Comparison of ENCODE assay signal across 8 cellular contexts in genomic region chr19:1264801-1265610, GRCh38. TPM values are rescaled to one million over a fixed set of nuclear protein-coding genes. Genes with fewer than 3 reads are reported as not detected.
DNase-seq lines count a peak whose midpoint lies in the region; ATAC-seq lines count a peak whose summit lies in the region.

No MANE protein-coding gene starts in this region.

- intact Hi-C loops in left ventricle myocardium superior (cut with micrococcal nuclease), result no loop called here

- H3K4me1 Mint-ChIP-seq in stimulated activated naive CD8-positive, alpha-beta T cell treated with anti-CD3 and anti-CD28 coated beads, Interleukin-15, Interleukin-2, amounts not matched to agents 100 ng/mL and 50 ng/mL, for 24 hours (ENCODE audit: low read depth), result peaks cover 67% of the 10 kb centered on the region
- H3K4me1 Mint-ChIP-seq in activated T-helper 17 cell treated with anti-CD3 and anti-CD28 coated beads, Interleukin-2, amount 50 U/mL, for 72 hours, result peaks cover 16% of the 10 kb centered on the region

- H3K4me3 ChIP-seq in skeletal muscle cell (ENCODE audit: low read depth, low read length), result no peak overlapping the region

- peaks cover 7% of the 10 kb centered on the region for H3K36me3 Mint-ChIP-seq in stimulated activated naive CD8-positive, alpha-beta T cell treated with anti-CD3 and anti-CD28 coated beads, Interleukin-15, Interleukin-2, amounts not matched to agents 100 ng/mL and 50 ng/mL, for 24 hours (ENCODE audit: low read depth)
- H3K36me3 Mint-ChIP-seq in activated T-helper 17 cell treated with anti-CD3 and anti-CD28 coated beads, Interleukin-2, amount 50 U/mL, for 72 hours (ENCODE audit: low read depth), result peaks cover 22% of the 10 kb centered on the region

- no peaks in the 10 kb centered on the region for H3K9me3 Mint-ChIP-seq in stimulated activated naive CD8-positive, alpha-beta T cell treated with anti-CD3 and anti-CD28 coated beads, Interleukin-15, Interleukin-2, amounts not matched to agents 100 ng/mL and 50 ng/mL, for 24 hours
- H3K9me3 Mint-ChIP-seq in activated T-helper 17 cell treated with anti-CD3 and anti-CD28 coated beads, Interleukin-2, amount 50 U/mL, for 72 hours, result no peaks in the 10 kb centered on the region

- no peak overlapping the region for H3K27ac Mint-ChIP-seq in stimulated activated naive CD8-positive, alpha-beta T cell treated with anti-CD3 and anti-CD28 coated beads, Interleukin-15, Interleukin-2, amounts not matched to agents 100 ng/mL and 50 ng/mL, for 24 hours
- peak overlapping the region; percentile 4 for H3K27ac Mint-ChIP-seq in activated T-helper 17 cell treated with anti-CD3 and anti-CD28 coated beads, Interleukin-2, amount 50 U/mL, for 72 hours

- no peaks in the 10 kb centered on the region for H3K27me3 Mint-ChIP-seq in stimulated activated naive CD8-positive, alpha-beta T cell treated with anti-CD3 and anti-CD28 coated beads, Interleukin-15, Interleukin-2, amounts not matched to agents 100 ng/mL and 50 ng/mL, for 24 hours
- H3K27me3 Mint-ChIP-seq in activated T-helper 17 cell treated with anti-CD3 and anti-CD28 coated beads, Interleukin-2, amount 50 U/mL, for 72 hours, result no peaks in the 10 kb centered on the region

- H3K4me3 Mint-ChIP-seq in stimulated activated naive CD8-positive, alpha-beta T cell treated with anti-CD3 and anti-CD28 coated beads, Interleukin-15, Interleukin-2, amounts not matched to agents 100 ng/mL and 50 ng/mL, for 24 hours, result peak overlapping the region; percentile 52
- H3K4me3 Mint-ChIP-seq in activated T-helper 17 cell treated with anti-CD3 and anti-CD28 coated beads, Interleukin-2, amount 50 U/mL, for 72 hours, result peak overlapping the region; percentile 52

- DNase-seq in stimulated activated naive CD8-positive, alpha-beta T cell treated with anti-CD3 and anti-CD28 coated beads, Interleukin-15, Interleukin-2, amounts not matched to agents 100 U/mL and 50 U/mL, for 24 hours, result no peak
- DNase-seq in left ventricle myocardium superior (peak; percentile 79), skeletal muscle cell (ENCODE audit: low read depth) (peak; percentile 54), DMS153 treated with DMSO at 0.1 percent for 48 hours (lab: John Stamatoyannopoulos, UW; ENCODE audit: unreplicated experiment) (no peak)
- no peak for DNase-seq in stimulated activated CD4-positive, alpha-beta T cell treated with anti-CD3 and anti-CD28 coated beads, Interleukin-2, amount 100 ng/mL, for 48 hours

- no peak for ATAC-seq in stimulated activated naive CD8-positive, alpha-beta T cell treated with anti-CD3 and anti-CD28 coated beads, Interleukin-15, Interleukin-2, amounts not matched to agents 100 U/mL and 50 U/mL, for 24 hours
- ATAC-seq in activated T-helper 17 cell treated with anti-CD3 and anti-CD28 coated beads, Interleukin-2, amount 50 U/mL, for 72 hours (replicated peaks), result no peak
- ATAC-seq in left ventricle myocardium superior (peak; percentile 2), GM18519 (IDR thresholded peaks at IDR 0.05; ENCODE audit: low FRiP score, unreplicated experiment) (no peak)

RNA-seq across cellular contexts. Expression of gene CIRBP, which starts 4.1 kb away (rescaled TPM):
- 100 to 1,000 TPM; 150 to 172 TPM for total RNA-seq in activated T-helper 17 cell treated with anti-CD3 and anti-CD28 coated beads, Interleukin-2, amount 50 U/mL, for 72 hours
- total RNA-seq in left ventricle myocardium superior, result 248 TPM

RNA-seq across cellular contexts. Expression of gene FAM174C, which starts 10.3 kb away (rescaled TPM):
- 10 to 100 TPM; 52.9 to 85.9 TPM for total RNA-seq in activated T-helper 17 cell treated with anti-CD3 and anti-CD28 coated beads, Interleukin-2, amount 50 U/mL, for 72 hours
- 13.1 TPM for total RNA-seq in left ventricle myocardium superior

RNA-seq across cellular contexts. Expression of gene MIDN, which starts 16.6 kb away (rescaled TPM):
- 10 to 100 TPM; 51.4 to 56.8 TPM for total RNA-seq in activated T-helper 17 cell treated with anti-CD3 and anti-CD28 coated beads, Interleukin-2, amount 50 U/mL, for 72 hours
- total RNA-seq in left ventricle myocardium superior, result 59.7 TPM

RNA-seq across cellular contexts. Expression of gene EFNA2, which starts 20.7 kb away (rescaled TPM):
- total RNA-seq in activated T-helper 17 cell treated with anti-CD3 and anti-CD28 coated beads, Interleukin-2, amount 50 U/mL, for 72 hours, result not detected
- not detected for total RNA-seq in left ventricle myocardium superior

RNA-seq across cellular contexts. Expression of gene ATP5F1D, which starts 23.5 kb away (rescaled TPM):
- total RNA-seq in activated T-helper 17 cell treated with anti-CD3 and anti-CD28 coated beads, Interleukin-2, amount 50 U/mL, for 72 hours, result 100 to 1,000 TPM; 148 to 210 TPM
- 686 TPM for total RNA-seq in left ventricle myocardium superior

Comparison
In these comparisons a context has a peak if more than half of its experiments do, and no peak if none do; other contexts are left out.
1. DNase-seq: peak in left ventricle myocardium superior (single experiment) and skeletal muscle cell (single experiment); none in stimulated activated naive CD8-positive, alpha-beta T cell treated with anti-CD3 and anti-CD28 coated beads, Interleukin-15, Interleukin-2, amounts not matched to agents 100 U/mL and 50 U/mL, for 24 hours (single experiment), stimulated activated CD4-positive, alpha-beta T cell treated with anti-CD3 and anti-CD28 coated beads, Interleukin-2, amount 100 ng/mL, for 48 hours (0 of 2) and DMS153 treated with DMSO at 0.1 percent for 48 hours (single experiment).